8 cellular contexts compared by ENCODE assay signal in the genomic region with DNA sequence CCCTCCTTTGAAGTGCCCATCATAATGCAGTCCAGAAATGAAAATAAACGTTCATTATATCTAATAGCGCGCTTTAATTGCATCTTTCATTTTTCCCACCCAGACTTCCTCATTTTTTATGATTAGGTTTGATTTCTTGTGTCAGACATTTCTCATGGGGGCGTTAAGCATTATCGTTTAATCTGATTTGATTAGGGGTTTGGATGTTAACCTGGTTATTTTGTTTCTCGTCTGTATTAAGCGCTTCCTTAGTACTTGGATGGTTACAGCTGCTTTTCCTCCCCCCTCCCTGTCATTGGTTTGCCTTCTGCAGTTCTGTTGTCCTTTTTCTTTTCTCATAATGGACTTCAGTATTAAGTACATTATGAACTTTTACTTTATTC. TPM values are rescaled to one million over a fixed set of nuclear protein-coding genes. Genes with fewer than 3 reads are reported as not detected.
DNase-seq lines count a peak whose midpoint lies in the region; ATAC-seq and TF ChIP-seq lines count a peak whose summit lies in the region.

No MANE protein-coding gene starts in this region.

- peak overlapping the region; percentile 89 for H3K4me3 ChIP-seq in thoracic aorta

- ATAC-seq in thoracic aorta (ENCODE audit: insufficient number of reproducible peaks, low FRiP score, low read depth) (no peak), GM19324 (IDR thresholded peaks at IDR 0.05; ENCODE audit: low FRiP score, unreplicated experiment) (no peak), GM18867 (IDR thresholded peaks at IDR 0.05; ENCODE audit: unreplicated experiment) (no peak)

- H3K9me3 ChIP-seq in thoracic aorta, result no peaks in the 10 kb centered on the region

- peak overlapping the region; percentile 98 to 99 for H3K27ac ChIP-seq in thoracic aorta

- no peak for TF ChIP-seq CTCF in thoracic aorta (IDR thresholded peaks at IDR 0.05)

- H3K4me1 ChIP-seq in thoracic aorta (ENCODE audit: control insufficient read depth in 1 of 2, low read depth in 2 of 2), result peaks cover 40 to 60% of the 10 kb centered on the region in 2 donors

- peak overlapping the region; percentile 88 for H3K4me3 Mint-ChIP-seq in activated CD4-positive, alpha-beta T cell treated with anti-CD3 and anti-CD28 coated beads, Interleukin-2, amount 10 ng/mL, durations not matched to agents 7 days and 5 days
- peak overlapping the region; percentile 88 for H3K4me3 Mint-ChIP-seq in activated T-helper 2 cell treated with anti-CD3 and anti-CD28 coated beads, Interferon-gamma antibody, Interleukin-2, Interleukin-4, amounts not matched to agents 10 μg/mL and 5 μg/mL and 100 μg/mL, durations not matched to agents 14 hours and 24 hours and 36 hours (ENCODE audit: low read depth)

- intact Hi-C loops in activated T-helper 2 cell treated with anti-CD3 and anti-CD28 coated beads, Interferon-gamma antibody, Interleukin-2, Interleukin-4, amounts not matched to agents 10 μg/mL and 5 μg/mL and 100 μg/mL, durations not matched to agents 14 hours and 24 hours and 36 hours (cut with micrococcal nuclease), result loop anchor here (2.0 to 10.0 kb wide), 4 partner anchors 14 to 1386 kb away; a partner anchor contains a TSS

- no peaks in the 10 kb centered on the region for H3K27me3 ChIP-seq in thoracic aorta (replicated peaks; ENCODE audit: insufficient read depth)

- no peaks in the 10 kb centered on the region for H3K9me3 Mint-ChIP-seq in activated CD4-positive, alpha-beta T cell treated with anti-CD3 and anti-CD28 coated beads, Interleukin-2, amount 10 ng/mL, durations not matched to agents 7 days and 5 days
- H3K9me3 Mint-ChIP-seq in activated T-helper 2 cell treated with anti-CD3 and anti-CD28 coated beads, Interferon-gamma antibody, Interleukin-2, Interleukin-4, amounts not matched to agents 10 μg/mL and 5 μg/mL and 100 μg/mL, durations not matched to agents 14 hours and 24 hours and 36 hours, result no peaks in the 10 kb centered on the region

- H3K27ac Mint-ChIP-seq in activated CD4-positive, alpha-beta T cell treated with anti-CD3 and anti-CD28 coated beads, Interleukin-2, amount 10 ng/mL, durations not matched to agents 7 days and 5 days, result peak overlapping the region; percentile 99
- H3K27ac Mint-ChIP-seq in activated T-helper 2 cell treated with anti-CD3 and anti-CD28 coated beads, Interferon-gamma antibody, Interleukin-2, Interleukin-4, amounts not matched to agents 10 μg/mL and 5 μg/mL and 100 μg/mL, durations not matched to agents 14 hours and 24 hours and 36 hours, result peak overlapping the region; percentile 97

- CTCF ChIA-PET in activated CD4-positive, alpha-beta T cell treated with anti-CD3 and anti-CD28 coated beads, Interleukin-2, amount 10 ng/mL, durations not matched to agents 7 days and 5 days (lab: Charles Lee), result interaction anchor here (0.5 to 2.0 kb wide), 4 partner anchors 9 to 471 kb away, joined by 3 to 9 read pairs (median 4); no protein-coding TSS in a partner anchor

- DNase-seq in activated CD4-positive, alpha-beta T cell treated with anti-CD3 and anti-CD28 coated beads, Interleukin-2, amount 10 ng/mL, durations not matched to agents 7 days and 5 days, result no peak
- DNase-seq in activated CD4-positive, alpha-beta T cell treated with anti-CD3 and anti-CD28 coated beads for 4 hours, result no peak
- no peak for DNase-seq in activated T-helper 2 cell treated with anti-CD3 and anti-CD28 coated beads, Interferon-gamma antibody, Interleukin-2, Interleukin-4, amounts not matched to agents 10 μg/mL and 5 μg/mL and 100 μg/mL, durations not matched to agents 14 hours and 24 hours and 36 hours (ENCODE audit: low spot score)
- DNase-seq in iris pigment epithelial cell (ENCODE audit: low read depth), result peak; percentile 38
- no peak for DNase-seq in thoracic aorta (ENCODE audit: low spot score)
- no peak for DNase-seq in cerebellar nuclear complex (lab: John Stamatoyannopoulos, UW)

- peaks cover 43% of the 10 kb centered on the region for H3K4me1 Mint-ChIP-seq in activated CD4-positive, alpha-beta T cell treated with anti-CD3 and anti-CD28 coated beads, Interleukin-2, amount 10 ng/mL, durations not matched to agents 7 days and 5 days
- peaks cover 29% of the 10 kb centered on the region for H3K4me1 Mint-ChIP-seq in activated T-helper 2 cell treated with anti-CD3 and anti-CD28 coated beads, Interferon-gamma antibody, Interleukin-2, Interleukin-4, amounts not matched to agents 10 μg/mL and 5 μg/mL and 100 μg/mL, durations not matched to agents 14 hours and 24 hours and 36 hours (ENCODE audit: low read depth)

- peaks cover 46% of the 10 kb centered on the region for H3K36me3 Mint-ChIP-seq in activated CD4-positive, alpha-beta T cell treated with anti-CD3 and anti-CD28 coated beads, Interleukin-2, amount 10 ng/mL, durations not matched to agents 7 days and 5 days (ENCODE audit: low read depth)
- H3K36me3 Mint-ChIP-seq in activated T-helper 2 cell treated with anti-CD3 and anti-CD28 coated beads, Interferon-gamma antibody, Interleukin-2, Interleukin-4, amounts not matched to agents 10 μg/mL and 5 μg/mL and 100 μg/mL, durations not matched to agents 14 hours and 24 hours and 36 hours (ENCODE audit: low read depth), result peaks cover 43% of the 10 kb centered on the region

- H3K36me3 ChIP-seq in thoracic aorta, result peaks cover 10% of the 10 kb centered on the region

- POLR2A ChIA-PET in activated CD4-positive, alpha-beta T cell treated with anti-CD3 and anti-CD28 coated beads, Interleukin-2, amount 10 ng/mL, durations not matched to agents 7 days and 5 days (lab: Charles Lee), result no interaction called here

- H3K27me3 Mint-ChIP-seq in activated CD4-positive, alpha-beta T cell treated with anti-CD3 and anti-CD28 coated beads, Interleukin-2, amount 10 ng/mL, durations not matched to agents 7 days and 5 days, result no peaks in the 10 kb centered on the region
- no peaks in the 10 kb centered on the region for H3K27me3 Mint-ChIP-seq in activated T-helper 2 cell treated with anti-CD3 and anti-CD28 coated beads, Interferon-gamma antibody, Interleukin-2, Interleukin-4, amounts not matched to agents 10 μg/mL and 5 μg/mL and 100 μg/mL, durations not matched to agents 14 hours and 24 hours and 36 hours (ENCODE audit: low read depth)

RNA-seq across cellular contexts. Expression of a gene that starts 0.5 kb away (rescaled TPM):
- total RNA-seq in activated CD4-positive, alpha-beta T cell treated with anti-CD3 and anti-CD28 coated beads, Interleukin-2, amount 10 ng/mL, durations not matched to agents 7 days and 5 days, result 10 to 100 TPM; 21.8 to 27.7 TPM
- 16.9 and 18.6 TPM in 2 replicates for total RNA-seq in activated T-helper 2 cell treated with anti-CD3 and anti-CD28 coated beads, Interferon-gamma antibody, Interleukin-2, Interleukin-4, amounts not matched to agents 10 μg/mL and 5 μg/mL and 100 μg/mL, durations not matched to agents 14 hours and 24 hours and 36 hours
- total RNA-seq in thoracic aorta, result 10 to 100 TPM; 49.7 to 52.3 TPM

RNA-seq across cellular contexts. Expression of a gene that starts 1.3 kb away (rescaled TPM):
- total RNA-seq in activated CD4-positive, alpha-beta T cell treated with anti-CD3 and anti-CD28 coated beads, Interleukin-2, amount 10 ng/mL, durations not matched to agents 7 days and 5 days, result 100 to 1,000 TPM; 398 to 443 TPM
- 456 and 478 TPM in 2 replicates for total RNA-seq in activated T-helper 2 cell treated with anti-CD3 and anti-CD28 coated beads, Interferon-gamma antibody, Interleukin-2, Interleukin-4, amounts not matched to agents 10 μg/mL and 5 μg/mL and 100 μg/mL, durations not matched to agents 14 hours and 24 hours and 36 hours
- total RNA-seq in thoracic aorta, result 100 to 1,000 TPM; 265 to 266 TPM

RNA-seq across cellular contexts. Expression of a gene that starts 11.8 kb away (rescaled TPM):
- 10 to 100 TPM; 33.0 to 35.7 TPM for total RNA-seq in activated CD4-positive, alpha-beta T cell treated with anti-CD3 and anti-CD28 coated beads, Interleukin-2, amount 10 ng/mL, durations not matched to agents 7 days and 5 days
- 32.1 and 33.2 TPM in 2 replicates for total RNA-seq in activated T-helper 2 cell treated with anti-CD3 and anti-CD28 coated beads, Interferon-gamma antibody, Interleukin-2, Interleukin-4, amounts not matched to agents 10 μg/mL and 5 μg/mL and 100 μg/mL, durations not matched to agents 14 hours and 24 hours and 36 hours
- 10 to 100 TPM; 12.1 to 42.5 TPM for total RNA-seq in thoracic aorta

RNA-seq across cellular contexts. Expression of a gene that starts 12.1 kb away (rescaled TPM):
- 10 to 100 TPM; 42.9 to 51.3 TPM for total RNA-seq in activated CD4-positive, alpha-beta T cell treated with anti-CD3 and anti-CD28 coated beads, Interleukin-2, amount 10 ng/mL, durations not matched to agents 7 days and 5 days
- 83.5 and 84.9 TPM in 2 replicates for total RNA-seq in activated T-helper 2 cell treated with anti-CD3 and anti-CD28 coated beads, Interferon-gamma antibody, Interleukin-2, Interleukin-4, amounts not matched to agents 10 μg/mL and 5 μg/mL and 100 μg/mL, durations not matched to agents 14 hours and 24 hours and 36 hours
- 10 to 100 TPM; 32.4 to 36.1 TPM for total RNA-seq in thoracic aorta

RNA-seq across cellular contexts. Expression of a gene that starts 27.7 kb away (rescaled TPM):
- 10 to 100 TPM; 25.7 to 27.3 TPM for total RNA-seq in activated CD4-positive, alpha-beta T cell treated with anti-CD3 and anti-CD28 coated beads, Interleukin-2, amount 10 ng/mL, durations not matched to agents 7 days and 5 days
- total RNA-seq in activated T-helper 2 cell treated with anti-CD3 and anti-CD28 coated beads, Interferon-gamma antibody, Interleukin-2, Interleukin-4, amounts not matched to agents 10 μg/mL and 5 μg/mL and 100 μg/mL, durations not matched to agents 14 hours and 24 hours and 36 hours, result 6.6 and 8.5 TPM in 2 replicates
- total RNA-seq in thoracic aorta, result 100 to 1,000 TPM; 241 to 341 TPM
